Comparison of ENCODE assay signal across 16 cellular contexts in genomic region chr1:230781596-230781995, GRCh38. TPM values are rescaled to one million over a fixed set of nuclear protein-coding genes. Genes with fewer than 3 reads are reported as not detected.
DNase-seq lines count a peak whose midpoint lies in the region; ATAC-seq and TF ChIP-seq lines count a peak whose summit lies in the region.
"Had no signal": no experiment of that assay in that cellular context is flagged by ENCODE, and none has a peak within 500 bp of the region (broad histone marks: within the 10 kb centered on the region; RNA-seq: fewer than 3 reads in every experiment).

No MANE protein-coding gene starts in this region.

- H4K91ac ChIP-seq in IMR-90 (ENCODE audit: insufficient read depth, low read depth, low read length) = no peak overlapping the region

- no peak for TF ChIP-seq RAD21 in IMR-90 (IDR thresholded peaks at IDR 0.05; ENCODE audit: low read length)

- H2AFZ ChIP-seq in IMR-90 (replicated peaks; ENCODE audit: low read length, poor library complexity) = no peak overlapping the region

- no peaks in the 10 kb centered on the region for H3K9me3 ChIP-seq in IMR-90 (ENCODE audit: control insufficient read depth, insufficient read depth, low read length)
- H3K9me3 ChIP-seq in mucosa of descending colon = no peaks in the 10 kb centered on the region

- dilution Hi-C loops in IMR-90 (cut with HindIII; ENCODE audit: low sequenced_read_pairs, unreplicated experiment) = no loop called here

- H3K18ac ChIP-seq in IMR-90 (ENCODE audit: low read depth, low read length) = no peak overlapping the region

- H2BK5ac ChIP-seq in IMR-90 (ENCODE audit: low read depth, low read length, poor library complexity, severe bottlenecking) = no peak overlapping the region

- H2BK120ac ChIP-seq in IMR-90 (ENCODE audit: low read depth, low read length) = no peak overlapping the region

- H4K5ac ChIP-seq in IMR-90 (ENCODE audit: low read depth, low read length) = no peak overlapping the region

- H2BK15ac ChIP-seq in IMR-90 (ENCODE audit: low read depth, low read length) = no peak overlapping the region

- no peaks in the 10 kb centered on the region for H3K79me1 ChIP-seq in IMR-90 (ENCODE audit: low read depth in 1 of 2, low read length in 2 of 2)

- H3K27me3 ChIP-seq in IMR-90 (ENCODE audit: control insufficient read depth, insufficient read depth, low read length) = peaks cover 11% of the 10 kb centered on the region

- no peak overlapping the region for H3K4me2 ChIP-seq in IMR-90 (ENCODE audit: low read depth, low read length)

- no peak for TF ChIP-seq POLR2A in IMR-90 (IDR thresholded peaks at IDR 0.05; ENCODE audit: low read depth, low read length)

- CTCF ChIA-PET in IMR-90 (lab: Yijun Ruan, JAX) = no interaction called here

- ATAC-seq in GM21423 (IDR thresholded peaks at IDR 0.05; ENCODE audit: unreplicated experiment) (peak; percentile 71), IMR-90 (ENCODE audit: low read depth) (peak; percentile 72), mucosa of descending colon (no peak)

- BruUV-seq in IMR-90 (replicated peaks; lab: Mats Ljungman, UMichigan) = no TSS peak

- H2AK9ac ChIP-seq in IMR-90 (replicated peaks; ENCODE audit: low read depth, low read length, poor library complexity) = no peak overlapping the region

- no peak overlapping the region for H3K14ac ChIP-seq in IMR-90 (replicated peaks; ENCODE audit: low read depth, low read length)

- H3K56ac ChIP-seq in IMR-90 (ENCODE audit: extremely low read depth, insufficient read depth, low read length) = no peak overlapping the region

- in situ Hi-C loops in IMR-90 (cut with MboI; ENCODE audit: low sequenced_read_pairs) = no loop called here

- no CpG with 5 or more reads among the region's 3 CpGs for WGBS in IMR-90 (ENCODE audit: extremely low coverage in 2 of 2, insufficient read length in 1 of 2), 2 experiments

- TF ChIP-seq CTCF in IMR-90 (conservative IDR thresholded peaks at IDR 0.05; ENCODE audit: low read depth, low read length) (no peak), mucosa of descending colon (IDR thresholded peaks at IDR 0.05) (no peak)

- no peaks in the 10 kb centered on the region for H3K36me3 ChIP-seq in IMR-90 (ENCODE audit: control insufficient read depth, insufficient read depth, low read length)
- no peaks in the 10 kb centered on the region for H3K36me3 ChIP-seq in mucosa of descending colon (ENCODE audit: low read depth)

- H3K4me1 ChIP-seq in IMR-90 (ENCODE audit: control insufficient read depth, insufficient read depth, low read length) = no peaks in the 10 kb centered on the region; the same call in 1 of the 2 replicates
- no peaks in the 10 kb centered on the region for H3K4me1 ChIP-seq in mucosa of descending colon (ENCODE audit: low read depth)

- peak; percentile 18 for DNase-seq in NCI-H2107 treated with DMSO at 0.1 percent for 48 hours (lab: John Stamatoyannopoulos, UW; ENCODE audit: unreplicated experiment)
- DNase-seq in NCI-H2107 (lab: John Stamatoyannopoulos, UW) = no peak
- peak; percentile 30 for DNase-seq in IMR-90
- DNase-seq in iris pigment epithelial cell (ENCODE audit: low read depth) = peak; percentile 39
- no peak for DNase-seq in activated effector memory CD4-positive, alpha-beta T cell treated with Interleukin-2 at 50 U/mL for 16 hours
- no peak for DNase-seq in mucosa of descending colon
- DNase-seq in NCI-H1436 (lab: John Stamatoyannopoulos, UW) = no peak
- DNase-seq: 8988T, cortex of kidney, NCI-H1092 treated with DMSO at 0.1 percent for 48 hours, NCI-H526 treated with DMSO at 0.1 percent for 48 hours, SHP77, trophoblast cell had no signal

- no peak overlapping the region for H3K4me3 ChIP-seq in IMR-90 (ENCODE audit: insufficient read depth, low read depth, low read length)
- H3K4me3 ChIP-seq in mucosa of descending colon = no peak overlapping the region

- H2AK5ac ChIP-seq in IMR-90 (ENCODE audit: low read depth, low read length) = no peak overlapping the region

- H3K9me1 ChIP-seq in IMR-90 (ENCODE audit: insufficient read depth, low read length) = no peaks in the 10 kb centered on the region

- no peak overlapping the region for H3K27ac ChIP-seq in IMR-90 (ENCODE audit: insufficient read depth, low read length)

- no peak overlapping the region for H4K8ac ChIP-seq in IMR-90 (ENCODE audit: low read depth in 2 of 2, low read length in 2 of 2)

- intact Hi-C loops in IMR-90 (cut with micrococcal nuclease) = no loop called here
- intact Hi-C loops in mucosa of descending colon (cut with DNase I, micrococcal nuclease) = no loop called here

- no peaks in the 10 kb centered on the region for H4K20me1 ChIP-seq in IMR-90 (ENCODE audit: insufficient read depth, low read length)

- H2BK20ac ChIP-seq in IMR-90 (ENCODE audit: low read depth, low read length) = no peak overlapping the region

- H3K23ac ChIP-seq in IMR-90 (ENCODE audit: low read depth, low read length) = no peak overlapping the region

- no peak overlapping the region for H3K4ac ChIP-seq in IMR-90 (ENCODE audit: low read depth, low read length)

- H3K9ac ChIP-seq in IMR-90 (ENCODE audit: low read depth, low read length) = no peak overlapping the region

- POLR2A ChIA-PET in IMR-90 (lab: Charles Lee; ENCODE audit: unreplicated experiment) = no interaction called here

TF ChIP-seq in IMR-90, 13 proteins besides CTCF, POLR2A, EP300 and RAD21:
- TF ChIP-seq CEBPB (IDR thresholded peaks at IDR 0.05; ENCODE audit: low read depth, low read length) (no peak), BHLHE40 (IDR thresholded peaks at IDR 0.05; ENCODE audit: low read depth, low read length) (no peak), SMC3 (IDR thresholded peaks at IDR 0.05; ENCODE audit: low read depth, low read length) (no peak), CHD1 (IDR thresholded peaks at IDR 0.05; ENCODE audit: low read depth, low read length) (no peak), FOS (IDR thresholded peaks at IDR 0.05; ENCODE audit: low read depth, low read length) (no peak), MXI1 (IDR thresholded peaks at IDR 0.05; ENCODE audit: borderline replicate concordance, low read depth, low read length) (no peak), RCOR1 (IDR thresholded peaks at IDR 0.05; ENCODE audit: insufficient replicate concordance, low read length) (no peak), RFX5 (IDR thresholded peaks at IDR 0.05; ENCODE audit: low read depth, low read length) (no peak), NFE2L2 (IDR thresholded peaks at IDR 0.05; ENCODE audit: low read depth, low read length) (no peak), ELK1 (IDR thresholded peaks at IDR 0.05; ENCODE audit: borderline replicate concordance, low read depth, low read length) (no peak), MAZ (IDR thresholded peaks at IDR 0.05; ENCODE audit: borderline replicate concordance, low read depth, low read length) (no peak), USF2 (IDR thresholded peaks at IDR 0.05; ENCODE audit: low read depth, low read length) (no peak), MAFK (IDR thresholded peaks at IDR 0.05; ENCODE audit: low read depth, low read length) (no peak)

RNA-seq across cellular contexts. Expression of gene CAPN9, which starts 34.4 kb away (rescaled TPM):
- total RNA-seq in IMR-90 (2012; rRNA removed) (not detected in 2 replicates), mucosa of descending colon (10 to 100 TPM; 11.4 to 30.8 (median 28.8) TPM)
- polyA plus RNA-seq in IMR-90 (2012; rRNA removed) = not detected in 2 replicates
- not detected in 2 replicates for polyA plus RNA-seq in IMR-90 (2012; cell fraction: cytosol; rRNA removed)
- not detected in 2 replicates for polyA plus RNA-seq in IMR-90 (2012; cell fraction: nucleus; rRNA removed; ENCODE audit: low replicate concordance)
- total RNA-seq: osteocyte had no signal
- polyA plus RNA-seq: fibroblast of lung had no signal

Comparison
In these comparisons a context has a peak if more than half of its experiments do, and no peak if none do; other contexts are left out.
1. DNase-seq: peak in NCI-H2107 treated with DMSO at 0.1 percent for 48 hours (single experiment), IMR-90 (single experiment) and iris pigment epithelial cell (single experiment); none in NCI-H2107 (single experiment), activated effector memory CD4-positive, alpha-beta T cell treated with Interleukin-2 at 50 U/mL for 16 hours (single experiment), mucosa of descending colon (0 of 3) and NCI-H1436 (single experiment).
2. RNA of gene CAPN9, which starts 34.4 kb away (total RNA-seq): 11.4 to 30.8 TPM in mucosa of descending colon; not detected in IMR-90; every median in the first group is over 10 times any median in the second.